ENCODE assay signal across 17 cellular contexts in the genomic region with DNA sequence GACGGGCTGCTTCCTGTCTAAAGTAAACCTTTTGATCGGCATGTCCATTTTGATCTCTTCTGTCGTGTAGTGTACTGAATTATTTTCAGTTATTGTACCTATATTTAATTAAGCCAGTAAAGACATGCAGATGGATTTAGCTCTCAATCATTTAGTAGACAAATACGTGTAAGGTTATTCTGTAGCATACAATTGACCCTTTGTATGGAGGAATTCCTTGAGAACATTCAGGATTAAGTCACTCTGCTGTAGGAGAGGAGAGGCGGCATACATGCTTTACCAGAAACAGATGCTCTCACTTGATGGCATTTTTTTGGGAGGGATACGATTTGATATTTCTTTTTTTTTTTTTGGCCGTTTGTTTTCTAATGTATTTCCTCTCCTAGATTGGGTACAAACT.
DNase-seq lines count a peak whose midpoint lies in the region; ATAC-seq and TF ChIP-seq lines count a peak whose summit lies in the region.
"Had no signal": no experiment of that assay in that cellular context is flagged by ENCODE, and none has a peak within 500 bp of the region (broad histone marks: within the 10 kb centered on the region; RNA-seq: fewer than 3 reads in every experiment).

No MANE protein-coding gene starts in this region.

- H3K4me1 ChIP-seq in esophagus squamous epithelium (peaks cover 5 to 24% (median 8%) of the 10 kb centered on the region in 3 donors), neuron (ENCODE audit: insufficient read depth, low read length) (peaks cover 71% of the 10 kb centered on the region)
- H3K4me1 ChIP-seq: uterus had no signal

- intact Hi-C loops in esophagus squamous epithelium (cut with DNase I): no loop called here
- intact Hi-C loops in lower leg skin (cut with DNase I; ENCODE audit: low total_unique reads): no loop called here

- ATAC-seq in activated T-helper 17 cell treated with anti-CD3 and anti-CD28 coated beads, Interleukin-2, amount 50 U/mL, for 72 hours (replicated peaks): no peak
- ATAC-seq: stimulated activated memory B cell treated with anti-CD40 and anti-IgM and Interleukin-4, amounts not matched to agents 10 μg/mL and 1 μg/mL and 100 μg/mL, for 72 hours had no signal

- H3K27ac Mint-ChIP-seq in activated T-helper 17 cell treated with anti-CD3 and anti-CD28 coated beads, Interleukin-2, amount 50 U/mL, for 72 hours: no peak overlapping the region
- H3K27ac Mint-ChIP-seq: stimulated activated memory B cell treated with anti-CD40 and anti-IgM and Interleukin-4, amounts not matched to agents 10 μg/mL and 1 μg/mL and 100 μg/mL, for 72 hours had no signal

- H3K27me3 ChIP-seq in esophagus squamous epithelium (no peaks in the 10 kb centered on the region), neuron (ENCODE audit: insufficient read depth, low read length) (no peaks in the 10 kb centered on the region)
- H3K27me3 ChIP-seq: MG63, uterus had no signal

- peaks cover 5% of the 10 kb centered on the region for H3K4me1 Mint-ChIP-seq in activated T-helper 17 cell treated with anti-CD3 and anti-CD28 coated beads, Interleukin-2, amount 50 U/mL, for 72 hours

- peak overlapping the region in 3 of 4 donors; percentile 12 to 70 (median 29) for H3K27ac ChIP-seq in esophagus squamous epithelium

- no peaks in the 10 kb centered on the region for H3K9me3 ChIP-seq in esophagus squamous epithelium
- H3K9me3 ChIP-seq in neuron (ENCODE audit: low read length): no peaks in the 10 kb centered on the region
- H3K9me3 ChIP-seq: MG63, uterus had no signal

- no peak overlapping the region for H3K4me3 Mint-ChIP-seq in activated T-helper 17 cell treated with anti-CD3 and anti-CD28 coated beads, Interleukin-2, amount 50 U/mL, for 72 hours

- TF ChIP-seq CTCF in esophagus squamous epithelium (IDR thresholded peaks at IDR 0.05) (no peak), lower leg skin (IDR thresholded peaks at IDR 0.05) (no peak)

- H3K36me3 ChIP-seq in esophagus squamous epithelium (no peaks in the 10 kb centered on the region), neuron (ENCODE audit: insufficient read depth, low read length) (no peaks in the 10 kb centered on the region)
- H3K36me3 ChIP-seq: MG63, uterus had no signal

- no peaks in the 10 kb centered on the region for H3K36me3 Mint-ChIP-seq in activated T-helper 17 cell treated with anti-CD3 and anti-CD28 coated beads, Interleukin-2, amount 50 U/mL, for 72 hours (ENCODE audit: low read depth)
- H3K36me3 Mint-ChIP-seq: stimulated activated memory B cell treated with anti-CD40 and anti-IgM and Interleukin-4, amounts not matched to agents 10 μg/mL and 1 μg/mL and 100 μg/mL, for 72 hours had no signal

- H3K4me3 ChIP-seq in esophagus squamous epithelium (no peak overlapping the region), neuron (ENCODE audit: low read length) (peak overlapping the region; percentile 66), lower leg skin (ENCODE audit: low read depth, poor library complexity, severe bottlenecking) (no peak overlapping the region)
- H3K4me3 ChIP-seq: MG63 had no signal

- no peaks in the 10 kb centered on the region for H3K9me3 Mint-ChIP-seq in activated T-helper 17 cell treated with anti-CD3 and anti-CD28 coated beads, Interleukin-2, amount 50 U/mL, for 72 hours
- H3K9me3 Mint-ChIP-seq: stimulated activated memory B cell treated with anti-CD40 and anti-IgM and Interleukin-4, amounts not matched to agents 10 μg/mL and 1 μg/mL and 100 μg/mL, for 72 hours had no signal

- H2AFZ ChIP-seq in neuron (ENCODE audit: low read depth, low read length): no peak overlapping the region

- H3K27me3 Mint-ChIP-seq in activated T-helper 17 cell treated with anti-CD3 and anti-CD28 coated beads, Interleukin-2, amount 50 U/mL, for 72 hours: peaks cover 17% of the 10 kb centered on the region
- H3K27me3 Mint-ChIP-seq: stimulated activated memory B cell treated with anti-CD40 and anti-IgM and Interleukin-4, amounts not matched to agents 10 μg/mL and 1 μg/mL and 100 μg/mL, for 72 hours had no signal

- peak; percentile 52 for DNase-seq in NCI-H510A treated with DMSO at 0.1 percent for 48 hours (lab: John Stamatoyannopoulos, UW)
- no peak for DNase-seq in NCI-H510A (lab: John Stamatoyannopoulos, UW)
- peak; percentile 29 for DNase-seq in KG1 (lab: John Stamatoyannopoulos, UW)
- DNase-seq in esophagus squamous epithelium (lab: John Stamatoyannopoulos, UW): no peak
- no peak for DNase-seq in SW 1271 (lab: John Stamatoyannopoulos, UW)
- DNase-seq in lower leg skin (ENCODE audit: low spot score in 2 of 2): no peak
- DNase-seq: activated naive CD4-positive, alpha-beta T cell treated with Interleukin-2 at 50 U/mL for 16 hours; cerebellar nuclear complex; erythroblast; MG63; midbrain; NCI-H524 treated with DMSO at 0.1 percent for 48 hours; stimulated activated CD4-positive, alpha-beta T cell treated with anti-CD3 and anti-CD28 coated beads, Interleukin-4, amount 100 ng/mL, for 24 hours; uterus had no signal

- TF ChIP-seq POLR2A in esophagus squamous epithelium (IDR thresholded peaks at IDR 0.05): no peak
- no peak for TF ChIP-seq POLR2A in lower leg skin (IDR thresholded peaks at IDR 0.05)

- 35 to 64% methylated on average over 7 of the region's 7 CpGs for WGBS in esophagus squamous epithelium, 2 donors
- WGBS in lower leg skin, 2 donors: 74 to 81% methylated on average over 7 of the region's 7 CpGs

Comparison
In these comparisons a context has a peak if more than half of its experiments do, and no peak if none do; other contexts are left out.
1. DNase-seq: peak in NCI-H510A treated with DMSO at 0.1 percent for 48 hours (single experiment) and KG1 (single experiment); none in NCI-H510A (single experiment), esophagus squamous epithelium (single experiment), SW 1271 (0 of 2) and lower leg skin (0 of 2).